ENCODE assay signal across 17 cellular contexts in genomic region chr4:165382640-165383039, GRCh38. TPM values are rescaled to one million over a fixed set of nuclear protein-coding genes. Genes with fewer than 3 reads are reported as not detected.
"Had no signal": no experiment of that assay in that cellular context is flagged by ENCODE, and none has a peak within 500 bp of the region (broad histone marks: within the 10 kb centered on the region; RNA-seq: fewer than 3 reads in every experiment).

No MANE protein-coding gene starts in this region.

- H3K4me1 Mint-ChIP-seq: activated CD4-positive, alpha-beta T cell treated with anti-CD3 and anti-CD28 coated beads, Interleukin-2, amount 10 ng/mL, durations not matched to agents 7 days and 5 days had no signal

- H3K4me3 Mint-ChIP-seq: activated B cell treated with CpG ODN at 0.5 μM for 24 hours; activated CD4-positive, alpha-beta T cell treated with anti-CD3 and anti-CD28 coated beads, Interleukin-2, amount 10 ng/mL, durations not matched to agents 7 days and 5 days; nephron progenitor cell; stimulated activated naive CD8-positive, alpha-beta T cell treated with anti-CD3 and anti-CD28 coated beads, Interleukin-15, Interleukin-2, amounts not matched to agents 100 ng/mL and 50 ng/mL, for 24 hours; T-helper 17 cell had no signal

- H3K9me3 Mint-ChIP-seq: activated B cell treated with CpG ODN at 0.5 μM for 24 hours; activated CD4-positive, alpha-beta T cell treated with anti-CD3 and anti-CD28 coated beads, Interleukin-2, amount 10 ng/mL, durations not matched to agents 7 days and 5 days; activated T-helper 2 cell treated with anti-CD3 and anti-CD28 coated beads, Interferon-gamma antibody, Interleukin-2, Interleukin-4, amounts not matched to agents 10 μg/mL and 5 μg/mL and 100 μg/mL, durations not matched to agents 14 hours and 24 hours and 36 hours; nephron progenitor cell; stimulated activated naive CD8-positive, alpha-beta T cell treated with anti-CD3 and anti-CD28 coated beads, Interleukin-15, Interleukin-2, amounts not matched to agents 100 ng/mL and 50 ng/mL, for 24 hours had no signal

- H3K36me3 ChIP-seq: adrenal gland, brain microvascular endothelial cell, tibial nerve had no signal

- H3K27me3 ChIP-seq: adrenal gland, brain microvascular endothelial cell, tibial nerve had no signal

- H3K27ac ChIP-seq: brain microvascular endothelial cell had no signal

- H3K27ac Mint-ChIP-seq: activated B cell treated with CpG ODN at 0.5 μM for 24 hours; activated CD4-positive, alpha-beta T cell treated with anti-CD3 and anti-CD28 coated beads, Interleukin-2, amount 10 ng/mL, durations not matched to agents 7 days and 5 days; activated T-helper 2 cell treated with anti-CD3 and anti-CD28 coated beads, Interferon-gamma antibody, Interleukin-2, Interleukin-4, amounts not matched to agents 10 μg/mL and 5 μg/mL and 100 μg/mL, durations not matched to agents 14 hours and 24 hours and 36 hours; nephron progenitor cell; stimulated activated naive CD8-positive, alpha-beta T cell treated with anti-CD3 and anti-CD28 coated beads, Interleukin-15, Interleukin-2, amounts not matched to agents 100 ng/mL and 50 ng/mL, for 24 hours; T-helper 17 cell had no signal

- H3K4me3 ChIP-seq: adrenal gland, tibial nerve had no signal

- DNase-seq: activated B cell treated with CpG ODN at 0.5 μM for 24 hours; activated CD4-positive, alpha-beta T cell treated with anti-CD3 and anti-CD28 coated beads, Interleukin-2, amount 10 ng/mL, durations not matched to agents 7 days and 5 days; activated naive CD4-positive, alpha-beta T cell treated with anti-CD3 and anti-CD28 coated beads, Interleukin-2, amount 50 U/mL, for 16 hours; activated T-cell treated with anti-CD3 and anti-CD28 coated beads for 4 hours; adrenal gland; brain microvascular endothelial cell; effector memory CD4-positive, alpha-beta T cell; hippocampal formation; left colon; nephron progenitor cell; stimulated activated CD4-positive, alpha-beta T cell treated with anti-CD3 and anti-CD28 coated beads, Interleukin-4, amount 100 ng/mL, for 1 hour; stimulated activated CD8-positive, alpha-beta memory T cell treated with anti-CD3 and anti-CD28 coated beads, Interleukin-4, amount 100 ng/mL, for 48 hours; T-helper 17 cell had no signal

- ATAC-seq: left colon, T-helper 17 cell had no signal

- H3K9me3 ChIP-seq: adrenal gland, tibial nerve had no signal

RNA-seq across cellular contexts. Expression of gene CPE, which starts 3.8 kb away (rescaled TPM):
- total RNA-seq: activated B cell treated with CpG ODN at 0.5 μM for 24 hours; activated CD4-positive, alpha-beta T cell treated with anti-CD3 and anti-CD28 coated beads, Interleukin-2, amount 10 ng/mL, durations not matched to agents 7 days and 5 days; activated CD8-positive, alpha-beta memory T cell treated with anti-CD3 and anti-CD28 coated beads for 36 hours; T-helper 17 cell had no signal
